10 cellular contexts compared by ENCODE assay signal in the genomic region with DNA sequence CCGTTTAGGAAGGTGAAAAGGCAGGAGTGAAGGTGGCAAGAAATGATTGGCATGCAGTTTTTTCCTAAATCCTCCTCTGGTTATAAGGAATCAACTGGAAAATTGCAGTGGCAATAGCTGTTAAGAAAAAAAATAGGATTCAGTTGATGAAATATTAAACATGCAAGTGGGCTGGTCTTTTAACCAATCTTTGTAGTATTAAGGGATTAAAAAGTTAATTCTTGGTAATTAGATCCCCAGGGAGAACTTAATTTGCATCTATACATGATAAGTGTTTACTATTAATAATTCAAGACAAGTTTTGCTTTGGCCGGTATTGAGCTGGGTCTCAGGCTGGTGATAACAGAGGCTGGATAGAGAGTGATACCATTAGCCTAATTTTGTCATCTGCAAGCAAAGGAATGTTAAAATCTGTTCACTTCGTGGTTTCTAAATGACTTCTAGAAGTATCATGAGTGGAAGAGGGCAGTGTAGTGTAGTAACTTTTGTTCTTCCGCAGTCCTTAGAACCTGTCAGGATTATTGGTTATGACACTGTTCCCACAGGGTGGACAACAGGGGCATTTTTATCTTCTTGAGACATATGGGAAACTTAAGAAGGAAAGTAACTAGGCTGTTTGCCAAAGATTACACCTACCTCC.
DNase-seq lines count a peak whose midpoint lies in the region; ATAC-seq and TF ChIP-seq lines count a peak whose summit lies in the region.
"Had no signal": no experiment of that assay in that cellular context is flagged by ENCODE, and none has a peak within 500 bp of the region (broad histone marks: within the 10 kb centered on the region; RNA-seq: fewer than 3 reads in every experiment).

No MANE protein-coding gene starts in this region.

- H3K36me3 ChIP-seq in heart right ventricle (peaks cover 0 to 5% (median 0%) of the 10 kb centered on the region in 9 donors), left lung (no peaks in the 10 kb centered on the region)

- CTCF ChIA-PET in activated CD4-positive, alpha-beta memory T cell treated with anti-CD3 and anti-CD28 coated beads for 36 hours (lab: Charles Lee): no interaction called here

- in situ Hi-C loops in G401 (cut with HindIII; ENCODE audit: low sequenced_read_pairs): no loop called here

- no peak for DNase-seq in heart right ventricle
- DNase-seq in left cardiac atrium: no peak
- no peak for DNase-seq in activated CD4-positive, alpha-beta memory T cell treated with anti-CD3 and anti-CD28 coated beads for 36 hours
- no peak for DNase-seq in left lung
- DNase-seq in type B pancreatic cell (ENCODE audit: extremely low spot score, unreplicated experiment): no peak
- no peak for DNase-seq in G401 (ENCODE audit: low spot score)
- DNase-seq: MM.1S had no signal

- POLR2A ChIA-PET in activated CD4-positive, alpha-beta memory T cell treated with anti-CD3 and anti-CD28 coated beads for 36 hours (lab: Charles Lee): no interaction called here

- H3K4me1 ChIP-seq in heart right ventricle (peaks cover 0 to 63% (median 42%) of the 10 kb centered on the region in 9 donors), left lung (peaks cover 22 to 58% of the 10 kb centered on the region in 2 donors)

- peaks cover 11% of the 10 kb centered on the region for H3K36me3 Mint-ChIP-seq in activated CD4-positive, alpha-beta memory T cell treated with anti-CD3 and anti-CD28 coated beads for 36 hours
- H3K36me3 Mint-ChIP-seq in type B pancreatic cell: no peaks in the 10 kb centered on the region

- H3K9me3 ChIP-seq in heart right ventricle (no peaks in the 10 kb centered on the region), left lung (no peaks in the 10 kb centered on the region)

- peaks cover 89% of the 10 kb centered on the region for H3K4me1 Mint-ChIP-seq in activated CD4-positive, alpha-beta memory T cell treated with anti-CD3 and anti-CD28 coated beads for 36 hours (ENCODE audit: low read depth)
- H3K4me1 Mint-ChIP-seq in type B pancreatic cell (ENCODE audit: unreplicated experiment): peaks cover 35% of the 10 kb centered on the region

- WGBS in heart right ventricle, 2 donors: 46 to 54% methylated on average over 4 of the region's 4 CpGs

- H3K27ac ChIP-seq in heart right ventricle (peak overlapping the region in 7 of 10 donors; percentile 20 to 67 (median 47)), left lung (peak overlapping the region; percentile 76 to 81)

- no peaks in the 10 kb centered on the region for H3K9me3 Mint-ChIP-seq in activated CD4-positive, alpha-beta memory T cell treated with anti-CD3 and anti-CD28 coated beads for 36 hours
- peaks cover 8% of the 10 kb centered on the region for H3K9me3 Mint-ChIP-seq in type B pancreatic cell

- intact Hi-C loops in heart right ventricle (cut with DNase I) (loop anchor here in 4 of 10 donors (5.0 to 10.0 kb wide), 3 partner anchors 115 to 143 kb away; partner anchors contain the start of gene PRKCH (in 3 of the 4)), left cardiac atrium (cut with DNase I) (no loop called here), left lung (cut with DNase I) (loop anchor here in 1 of 2 donors (10.0 kb wide), 1 partner anchor 115 kb away; the partner anchor contains the start of gene PRKCH)
- intact Hi-C loops in activated CD4-positive, alpha-beta memory T cell treated with anti-CD3 and anti-CD28 coated beads for 36 hours (cut with micrococcal nuclease): loop anchor here (1.0 to 2.0 kb wide), 5 partner anchors 13 to 113 kb away; no protein-coding TSS in a partner anchor

- peak overlapping the region; percentile 92 for H3K27ac Mint-ChIP-seq in activated CD4-positive, alpha-beta memory T cell treated with anti-CD3 and anti-CD28 coated beads for 36 hours
- peak overlapping the region; percentile 95 for H3K27ac Mint-ChIP-seq in type B pancreatic cell
- H3K27ac Mint-ChIP-seq: progenitor cell of endocrine pancreas had no signal

- TF ChIP-seq CTCF in heart right ventricle (IDR thresholded peaks at IDR 0.05): no peak
- no peak for TF ChIP-seq CTCF in left lung (IDR thresholded peaks at IDR 0.05)
- TF ChIP-seq CTCF in type B pancreatic cell (conservative IDR thresholded peaks at IDR 0.05): no peak

- H3K27me3 Mint-ChIP-seq in activated CD4-positive, alpha-beta memory T cell treated with anti-CD3 and anti-CD28 coated beads for 36 hours: no peaks in the 10 kb centered on the region
- peaks cover 3% of the 10 kb centered on the region for H3K27me3 Mint-ChIP-seq in type B pancreatic cell
- H3K27me3 Mint-ChIP-seq: progenitor cell of endocrine pancreas had no signal

- H3K27me3 ChIP-seq in heart right ventricle (no peaks in the 10 kb centered on the region), left lung (no peaks in the 10 kb centered on the region)

- H3K4me3 Mint-ChIP-seq in activated CD4-positive, alpha-beta memory T cell treated with anti-CD3 and anti-CD28 coated beads for 36 hours: peak overlapping the region; percentile 69
- H3K4me3 Mint-ChIP-seq in type B pancreatic cell: peak overlapping the region; percentile 72

- peak overlapping the region in 2 of 10 donors; percentile 15 to 33 for H3K4me3 ChIP-seq in heart right ventricle
- H3K4me3 ChIP-seq in left lung: peak overlapping the region in 1 of 2 donors; percentile 4

- no peak for ATAC-seq in heart right ventricle
- no peak for ATAC-seq in left cardiac atrium
- no peak for ATAC-seq in left lung
- no peak for ATAC-seq in GM19467 (IDR thresholded peaks at IDR 0.05; ENCODE audit: unreplicated experiment)
- ATAC-seq in HG02870 (IDR thresholded peaks at IDR 0.05; ENCODE audit: unreplicated experiment): no peak
